In genomic region chr3:197445886-197446631, GRCh38 we compare ENCODE assay signal across 18 cellular contexts.
"Had no signal": no experiment of that assay in that cellular context is flagged by ENCODE, and none has a peak within 500 bp of the region (broad histone marks: within the 10 kb centered on the region; RNA-seq: fewer than 3 reads in every experiment).

No MANE protein-coding gene starts in this region.

- H3K4me1 Mint-ChIP-seq: activated naive CD8-positive, alpha-beta T cell treated with anti-CD3 and anti-CD28 coated beads, Interleukin-2, amount 10 ng/mL, durations not matched to agents 7 days and 5 days; immature natural killer cell; naive B cell had no signal

- H3K9me3 ChIP-seq: mucosa of descending colon, neutrophil, pancreas, tibial nerve had no signal

- H3K9me3 Mint-ChIP-seq: activated naive CD8-positive, alpha-beta T cell treated with anti-CD3 and anti-CD28 coated beads, Interleukin-2, amount 10 ng/mL, durations not matched to agents 7 days and 5 days; naive B cell had no signal

- H3K4me3 ChIP-seq: dorsolateral prefrontal cortex, mucosa of descending colon, pancreas, tibial nerve had no signal

- H3K4me1 ChIP-seq: pancreas, tibial nerve had no signal

- H3K4me3 Mint-ChIP-seq: activated naive CD8-positive, alpha-beta T cell treated with anti-CD3 and anti-CD28 coated beads, Interleukin-2, amount 10 ng/mL, durations not matched to agents 7 days and 5 days; immature natural killer cell had no signal

- ATAC-seq: mucosa of descending colon; pancreas; stimulated activated naive CD8-positive, alpha-beta T cell treated with anti-CD3 and anti-CD28 coated beads, Interleukin-15, Interleukin-2, amounts not matched to agents 100 U/mL and 50 U/mL, for 24 hours had no signal

- H3K36me3 Mint-ChIP-seq: activated naive CD8-positive, alpha-beta T cell treated with anti-CD3 and anti-CD28 coated beads, Interleukin-2, amount 10 ng/mL, durations not matched to agents 7 days and 5 days; immature natural killer cell; naive B cell had no signal

- H3K27ac ChIP-seq: dorsolateral prefrontal cortex, neutrophil, pancreas, tibial nerve, WERI-Rb-1 had no signal

- H3K27ac Mint-ChIP-seq: activated naive CD8-positive, alpha-beta T cell treated with anti-CD3 and anti-CD28 coated beads, Interleukin-2, amount 10 ng/mL, durations not matched to agents 7 days and 5 days; immature natural killer cell had no signal

- H3K36me3 ChIP-seq: neutrophil, pancreas, tibial nerve, WERI-Rb-1 had no signal

- DNase-seq: activated CD4-positive, alpha-beta T cell treated with anti-CD3 and anti-CD28 coated beads for 1 hour; activated naive CD8-positive, alpha-beta T cell treated with anti-CD3 and anti-CD28 coated beads, Interleukin-2, amount 10 ng/mL, durations not matched to agents 7 days and 5 days; amygdala; caudate nucleus; dorsolateral prefrontal cortex; foreskin melanocyte; immature natural killer cell; mesenchymal stem cell; mucosa of descending colon; naive B cell; pancreas; stimulated activated naive CD8-positive, alpha-beta T cell treated with anti-CD3 and anti-CD28 coated beads, Interleukin-15, Interleukin-2, amounts not matched to agents 100 U/mL and 50 U/mL, for 24 hours; substantia nigra; SW 1271; T-helper 2 cell; WERI-Rb-1 had no signal

- H3K27me3 ChIP-seq: dorsolateral prefrontal cortex, pancreas, tibial nerve had no signal
